Comparison of ENCODE assay signal across 16 cellular contexts in the genomic region with DNA sequence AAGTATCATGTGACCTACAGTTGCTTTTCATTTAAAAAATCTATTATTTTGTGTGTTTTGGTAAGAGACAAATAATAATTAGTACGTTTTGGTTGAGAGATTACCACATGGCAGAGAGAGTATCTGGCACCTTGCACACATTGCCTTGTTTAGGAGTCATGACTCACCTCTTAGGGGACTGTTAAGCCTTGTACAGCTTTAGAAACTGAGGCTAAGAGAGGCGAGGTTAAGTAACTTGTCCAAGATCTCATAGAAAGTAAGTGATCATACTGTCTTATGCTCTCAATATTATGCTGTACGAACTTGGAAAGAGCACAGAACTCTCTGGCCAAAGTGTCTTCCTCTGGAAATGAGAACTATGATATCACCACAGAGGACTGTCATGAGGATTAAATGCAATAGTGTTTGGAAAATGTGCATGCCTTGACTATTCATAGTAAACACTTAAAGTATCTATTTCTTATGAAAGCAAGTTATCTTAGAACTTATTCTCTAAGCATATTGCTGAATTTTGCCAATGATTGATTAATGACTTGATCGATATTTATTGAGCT.
DNase-seq lines count a peak whose midpoint lies in the region; ATAC-seq and TF ChIP-seq lines count a peak whose summit lies in the region.
"Had no signal": no experiment of that assay in that cellular context is flagged by ENCODE, and none has a peak within 500 bp of the region (broad histone marks: within the 10 kb centered on the region; RNA-seq: fewer than 3 reads in every experiment).

No MANE protein-coding gene starts in this region.

- H3K56ac ChIP-seq in IMR-90 (ENCODE audit: extremely low read depth, insufficient read depth, low read length): no peak overlapping the region

- no peaks in the 10 kb centered on the region for H4K20me1 ChIP-seq in IMR-90 (ENCODE audit: insufficient read depth, low read length)

- H3K79me1 ChIP-seq in IMR-90 (ENCODE audit: low read depth in 1 of 2, low read length in 2 of 2): peaks cover under 1 to 1% of the 10 kb centered on the region in 2 experiments; a peak in 2 of 4 replicates

- peaks cover 3% of the 10 kb centered on the region for H3K9me1 ChIP-seq in IMR-90 (ENCODE audit: insufficient read depth, low read length)

- BruUV-seq in IMR-90 (replicated peaks; lab: Mats Ljungman, UMichigan): no TSS peak

- no peak for TF ChIP-seq POLR2A in IMR-90 (IDR thresholded peaks at IDR 0.05; ENCODE audit: low read depth, low read length)
- no peak for TF ChIP-seq POLR2A in gastrocnemius medialis (IDR thresholded peaks at IDR 0.05)

- H3K27me3 ChIP-seq in IMR-90 (ENCODE audit: control insufficient read depth, insufficient read depth, low read length) (no peaks in the 10 kb centered on the region), gastrocnemius medialis (no peaks in the 10 kb centered on the region)
- H3K27me3 ChIP-seq: BLaER1 had no signal

- no peak overlapping the region for H3K4me2 ChIP-seq in IMR-90 (ENCODE audit: low read depth, low read length)
- H3K4me2 ChIP-seq: BLaER1 had no signal

- no peak overlapping the region for H2AK5ac ChIP-seq in IMR-90 (ENCODE audit: low read depth, low read length)

- H3K9me3 ChIP-seq in IMR-90 (ENCODE audit: control insufficient read depth, insufficient read depth, low read length) (no peaks in the 10 kb centered on the region), gastrocnemius medialis (no peaks in the 10 kb centered on the region)
- H3K9me3 ChIP-seq: BLaER1 had no signal

- no peaks in the 10 kb centered on the region for H3K4me1 ChIP-seq in IMR-90 (ENCODE audit: control insufficient read depth, insufficient read depth, low read length)
- H3K4me1 ChIP-seq in gastrocnemius medialis: peaks cover 15 to 18% of the 10 kb centered on the region in 2 donors

- no peak overlapping the region for H2BK5ac ChIP-seq in IMR-90 (ENCODE audit: low read depth, low read length, poor library complexity, severe bottlenecking)

- no peak overlapping the region for H3K4ac ChIP-seq in IMR-90 (ENCODE audit: low read depth, low read length)

- ATAC-seq in IMR-90 (ENCODE audit: low read depth) (peak; percentile 77), gastrocnemius medialis (peak; percentile 89 to 98), Right ventricle myocardium superior (ENCODE audit: poor library complexity) (no peak)

- H2BK20ac ChIP-seq in IMR-90 (ENCODE audit: low read depth, low read length): no peak overlapping the region

- TF ChIP-seq RAD21 in IMR-90 (IDR thresholded peaks at IDR 0.05; ENCODE audit: low read length): no peak

- DNase-seq in AG20443 (ENCODE audit: low spot score): peak; percentile 13
- peak; percentile 12 for DNase-seq in IMR-90
- DNase-seq in fibroblast of the aortic adventitia (ENCODE audit: low read depth): peak; percentile 6
- DNase-seq in gastrocnemius medialis: peak in 1 of 2 donors; percentile 15
- DNase-seq in hypothalamus (lab: John Stamatoyannopoulos, UW): no peak
- DNase-seq in stimulated activated naive CD4-positive, alpha-beta T cell (lab: John Stamatoyannopoulos, UW): no peak
- DNase-seq in Right ventricle myocardium superior: no peak
- DNase-seq: ACHN, DMS153, EL, Kasumi-1, NCI-H1417 treated with DMSO at 0.1 percent for 48 hours, NCI-H2029 treated with DMSO at 0.1 percent for 48 hours, NCI-H510A treated with DMSO at 0.1 percent for 48 hours, SHP77 treated with DMSO at 0.1 percent for 48 hours had no signal

- CTCF ChIA-PET in IMR-90 (lab: Yijun Ruan, JAX): no interaction called here

- H3K9ac ChIP-seq in IMR-90 (ENCODE audit: low read depth, low read length): no peak overlapping the region
- H3K9ac ChIP-seq: BLaER1 had no signal

- no peak overlapping the region for H4K5ac ChIP-seq in IMR-90 (ENCODE audit: low read depth, low read length)

- H4K8ac ChIP-seq in IMR-90 (ENCODE audit: low read depth in 2 of 2, low read length in 2 of 2): no peak overlapping the region

- dilution Hi-C loops in IMR-90 (cut with HindIII; ENCODE audit: low sequenced_read_pairs, unreplicated experiment): no loop called here

- no peak overlapping the region for H2BK120ac ChIP-seq in IMR-90 (ENCODE audit: low read depth, low read length)

- TF ChIP-seq CTCF in IMR-90 (conservative IDR thresholded peaks at IDR 0.05; ENCODE audit: low read depth, low read length): no peak
- TF ChIP-seq CTCF in fibroblast of the aortic adventitia (IDR thresholded peaks at IDR 0.05; ENCODE audit: insufficient read depth, low read length): no peak
- no peak for TF ChIP-seq CTCF in gastrocnemius medialis (IDR thresholded peaks at IDR 0.05 in 4 of 5, conservative IDR thresholded peaks at IDR 0.05 in 1 of 5)

- in situ Hi-C loops in IMR-90 (cut with MboI; ENCODE audit: low sequenced_read_pairs): no loop called here
- in situ Hi-C loops in gastrocnemius medialis (cut with MboI; ENCODE audit: low sequenced_read_pairs in 4 of 4): no loop called here

- H3K23ac ChIP-seq in IMR-90 (ENCODE audit: low read depth, low read length): no peak overlapping the region

- intact Hi-C loops in IMR-90 (cut with micrococcal nuclease) (no loop called here), gastrocnemius medialis (cut with DNase I; ENCODE audit: low total_unique reads) (no loop called here), Right ventricle myocardium superior (cut with DNase I) (no loop called here)

- no peak overlapping the region for H4K91ac ChIP-seq in IMR-90 (ENCODE audit: insufficient read depth, low read depth, low read length)

- H2AFZ ChIP-seq in IMR-90 (replicated peaks; ENCODE audit: low read length, poor library complexity): no peak overlapping the region

- WGBS in IMR-90 (ENCODE audit: extremely low coverage in 2 of 2, insufficient read length in 1 of 2), 2 experiments: no CpG with 5 or more reads among the region's 4 CpGs

- H3K14ac ChIP-seq in IMR-90 (replicated peaks; ENCODE audit: low read depth, low read length): no peak overlapping the region

- no peak overlapping the region for H3K4me3 ChIP-seq in IMR-90 (ENCODE audit: insufficient read depth, low read depth, low read length)
- no peak overlapping the region for H3K4me3 ChIP-seq in fibroblast of the aortic adventitia (ENCODE audit: low read depth, low read length)
- H3K4me3 ChIP-seq in gastrocnemius medialis: no peak overlapping the region
- H3K4me3 ChIP-seq: BLaER1 had no signal

- peaks cover 9% of the 10 kb centered on the region; the same call in 1 of the 2 replicates for H3K36me3 ChIP-seq in IMR-90 (ENCODE audit: control insufficient read depth, insufficient read depth, low read length)
- no peaks in the 10 kb centered on the region for H3K36me3 ChIP-seq in gastrocnemius medialis

- POLR2A ChIA-PET in IMR-90 (lab: Charles Lee; ENCODE audit: unreplicated experiment): no interaction called here

- no peak overlapping the region for H2BK15ac ChIP-seq in IMR-90 (ENCODE audit: low read depth, low read length)

- H3K27ac ChIP-seq in IMR-90 (ENCODE audit: insufficient read depth, low read length) (no peak overlapping the region), gastrocnemius medialis (peak overlapping the region; percentile 41 to 60 (median 49))
- H3K27ac ChIP-seq: BLaER1 had no signal

- H2AK9ac ChIP-seq in IMR-90 (replicated peaks; ENCODE audit: low read depth, low read length, poor library complexity): no peak overlapping the region

- no peak overlapping the region for H3K18ac ChIP-seq in IMR-90 (ENCODE audit: low read depth, low read length)

TF ChIP-seq in IMR-90, 13 proteins besides CTCF, POLR2A, EP300 and RAD21:
- TF ChIP-seq, protein P1, sequence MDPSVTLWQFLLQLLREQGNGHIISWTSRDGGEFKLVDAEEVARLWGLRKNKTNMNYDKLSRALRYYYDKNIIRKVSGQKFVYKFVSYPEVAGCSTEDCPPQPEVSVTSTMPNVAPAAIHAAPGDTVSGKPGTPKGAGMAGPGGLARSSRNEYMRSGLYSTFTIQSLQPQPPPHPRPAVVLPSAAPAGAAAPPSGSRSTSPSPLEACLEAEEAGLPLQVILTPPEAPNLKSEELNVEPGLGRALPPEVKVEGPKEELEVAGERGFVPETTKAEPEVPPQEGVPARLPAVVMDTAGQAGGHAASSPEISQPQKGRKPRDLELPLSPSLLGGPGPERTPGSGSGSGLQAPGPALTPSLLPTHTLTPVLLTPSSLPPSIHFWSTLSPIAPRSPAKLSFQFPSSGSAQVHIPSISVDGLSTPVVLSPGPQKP (IDR thresholded peaks at IDR 0.05; ENCODE audit: borderline replicate concordance, low read depth, low read length): no peak
- TF ChIP-seq BHLHE40 (IDR thresholded peaks at IDR 0.05; ENCODE audit: low read depth, low read length) (no peak), CHD1 (IDR thresholded peaks at IDR 0.05; ENCODE audit: low read depth, low read length) (no peak), FOS (IDR thresholded peaks at IDR 0.05; ENCODE audit: low read depth, low read length) (no peak), MAFK (IDR thresholded peaks at IDR 0.05; ENCODE audit: low read depth, low read length) (no peak), RFX5 (IDR thresholded peaks at IDR 0.05; ENCODE audit: low read depth, low read length) (no peak), MXI1 (IDR thresholded peaks at IDR 0.05; ENCODE audit: borderline replicate concordance, low read depth, low read length) (no peak), RCOR1 (IDR thresholded peaks at IDR 0.05; ENCODE audit: insufficient replicate concordance, low read length) (no peak), MAZ (IDR thresholded peaks at IDR 0.05; ENCODE audit: borderline replicate concordance, low read depth, low read length) (no peak), SMC3 (IDR thresholded peaks at IDR 0.05; ENCODE audit: low read depth, low read length) (no peak), CEBPB (IDR thresholded peaks at IDR 0.05; ENCODE audit: low read depth, low read length) (no peak), NFE2L2 (IDR thresholded peaks at IDR 0.05; ENCODE audit: low read depth, low read length) (no peak)
- TF ChIP-seq, protein P2, sequence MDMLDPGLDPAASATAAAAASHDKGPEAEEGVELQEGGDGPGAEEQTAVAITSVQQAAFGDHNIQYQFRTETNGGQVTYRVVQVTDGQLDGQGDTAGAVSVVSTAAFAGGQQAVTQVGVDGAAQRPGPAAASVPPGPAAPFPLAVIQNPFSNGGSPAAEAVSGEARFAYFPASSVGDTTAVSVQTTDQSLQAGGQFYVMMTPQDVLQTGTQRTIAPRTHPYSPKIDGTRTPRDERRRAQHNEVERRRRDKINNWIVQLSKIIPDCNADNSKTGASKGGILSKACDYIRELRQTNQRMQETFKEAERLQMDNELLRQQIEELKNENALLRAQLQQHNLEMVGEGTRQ (IDR thresholded peaks at IDR 0.05; ENCODE audit: low read depth, low read length): no peak

Comparison
In these comparisons a context has a peak if more than half of its experiments do, and no peak if none do; other contexts are left out.
1. DNase-seq: peak in AG20443 (single experiment), IMR-90 (single experiment) and fibroblast of the aortic adventitia (single experiment); none in hypothalamus (0 of 51), stimulated activated naive CD4-positive, alpha-beta T cell (0 of 6) and Right ventricle myocardium superior (single experiment).